13 cellular contexts compared by ENCODE assay signal in genomic region chrX:23790147-23790497, GRCh38.
"Had no signal": no experiment of that assay in that cellular context is flagged by ENCODE, and none has a peak within 500 bp of the region (broad histone marks: within the 10 kb centered on the region; RNA-seq: fewer than 3 reads in every experiment).

No MANE protein-coding gene starts in this region.

- DNase-seq: activated CD4-positive, alpha-beta T cell treated with anti-CD3 and anti-CD28 coated beads, Interleukin-2, amount 50 U/mL, for 1 hour; activated CD8-positive, alpha-beta memory T cell treated with anti-CD3 and anti-CD28 coated beads for 24 hours; activated naive CD4-positive, alpha-beta T cell treated with anti-CD3 and anti-CD28 coated beads, Interleukin-2, amount 10 ng/mL, durations not matched to agents 7 days and 5 days; heart right ventricle; mammary epithelial cell; natural killer cell; T-cell; T-helper 9 cell; tibial artery had no signal

- H3K27me3 ChIP-seq: gastroesophageal sphincter, heart right ventricle, tibial artery had no signal

- ATAC-seq: activated T-helper 17 cell treated with anti-CD3 and anti-CD28 coated beads, Interleukin-2, amount 50 U/mL, for 72 hours; gastroesophageal sphincter; heart right ventricle; natural killer cell; stimulated activated effector memory CD8-positive, alpha-beta T cell treated with anti-CD3 and anti-CD28 coated beads, Interleukin-12 subunit alpha, Interleukin-12 subunit beta, amount 100 ng/mL, for 72 hours; T-cell had no signal

- H3K4me3 ChIP-seq: dorsolateral prefrontal cortex, gastroesophageal sphincter, heart right ventricle, tibial artery had no signal

- H3K9me3 ChIP-seq: gastroesophageal sphincter, heart right ventricle, tibial artery had no signal

- H3K27ac ChIP-seq: dorsolateral prefrontal cortex, gastroesophageal sphincter, heart right ventricle, tibial artery had no signal
